ENCODE assay signal across 13 cellular contexts in the genomic region with DNA sequence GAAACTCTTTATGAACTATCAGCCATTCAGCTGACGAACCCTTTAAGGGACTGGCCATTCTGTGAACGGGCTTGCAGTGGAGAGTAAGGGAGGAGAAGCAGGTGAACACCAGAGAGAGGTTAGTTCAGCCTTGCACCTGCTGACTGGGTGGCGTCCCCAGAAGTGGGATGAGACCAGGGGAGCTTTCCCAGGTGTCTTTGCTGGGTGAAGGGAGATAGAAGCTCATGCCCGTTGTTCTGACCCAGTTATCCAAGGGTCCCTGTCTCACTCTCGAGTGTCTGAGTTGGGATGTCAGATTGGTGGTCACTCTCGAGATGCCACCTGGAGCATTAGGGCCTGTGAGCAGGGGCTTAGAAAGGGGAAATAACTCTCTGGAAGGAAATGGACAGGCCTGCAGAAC.
DNase-seq lines count a peak whose midpoint lies in the region; ATAC-seq, FAIRE-seq and TF ChIP-seq lines count a peak whose summit lies in the region.
"Had no signal": no experiment of that assay in that cellular context is flagged by ENCODE, and none has a peak within 500 bp of the region (broad histone marks: within the 10 kb centered on the region; RNA-seq: fewer than 3 reads in every experiment).

No MANE protein-coding gene starts in this region.

- no peak overlapping the region for H3K27ac Mint-ChIP-seq in natural killer cell treated with Interleukin-12 subunit alpha and Interleukin-12 subunit beta and Interleukin-15 and Interleukin-18, amount 100 ng/mL, for 72 hours
- H3K27ac Mint-ChIP-seq in naive thymus-derived CD8-positive, alpha-beta T cell, result peak overlapping the region in 1 of 10 donors; percentile 35
- H3K27ac Mint-ChIP-seq: B cell, HFFc6 had no signal

- BruUV-seq in HepG2 (replicated peaks; lab: Mats Ljungman, UMichigan), result no TSS peak

- H2BK120ac ChIP-seq in neuronal stem cell (ENCODE audit: low read depth, low read length), result no peak overlapping the region

- TF ChIP-seq RAD21 in HepG2 (CRISPR knock-in tag; IDR thresholded peaks at IDR 0.05), result no peak

- no peaks in the 10 kb centered on the region for H3K9me3 Mint-ChIP-seq in natural killer cell treated with Interleukin-12 subunit alpha and Interleukin-12 subunit beta and Interleukin-15 and Interleukin-18, amount 100 ng/mL, for 72 hours
- peaks cover 0 to 3% (median 0%) of the 10 kb centered on the region in 9 donors for H3K9me3 Mint-ChIP-seq in naive thymus-derived CD8-positive, alpha-beta T cell

- H4K91ac ChIP-seq in neuronal stem cell (ENCODE audit: low read depth, low read length, poor library complexity), result no peak overlapping the region

- H3K4me3 ChIP-seq in HepG2 (replicated peaks in 1 of 3; ENCODE audit: insufficient read depth in 1 of 3, low read depth in 2 of 3, low read length in 3 of 3) (no peak overlapping the region), right lobe of liver (no peak overlapping the region), esophagus muscularis mucosa (no peak overlapping the region), neuronal stem cell (ENCODE audit: low read length in 2 of 2) (no peak overlapping the region)

- H3K4me2 ChIP-seq in HepG2 (ENCODE audit: low read depth, low read length), result no peak overlapping the region
- H3K4me2 ChIP-seq in neuronal stem cell (ENCODE audit: insufficient read depth, low read length, poor library complexity, severe bottlenecking), result no peak overlapping the region

- H3K27me3 ChIP-seq in HepG2 (ENCODE audit: control insufficient read depth in 1 of 2, insufficient read depth in 2 of 2, low read length in 2 of 2), result peaks cover 2 to 25% of the 10 kb centered on the region in 2 experiments; a peak in 3 of 5 replicates
- H3K27me3 ChIP-seq in right lobe of liver, result peaks cover 0 to 12% of the 10 kb centered on the region in 2 donors
- peaks cover 0 to 9% (median 0%) of the 10 kb centered on the region in 4 donors for H3K27me3 ChIP-seq in esophagus muscularis mucosa
- H3K27me3 ChIP-seq in neuronal stem cell (ENCODE audit: control insufficient read depth in 3 of 3, insufficient read depth in 3 of 3, low read depth in 1 of 3, low read length in 3 of 3), result no peaks in the 10 kb centered on the region

- no peak overlapping the region for H3K4ac ChIP-seq in neuronal stem cell (ENCODE audit: low read length)

- CTCF ChIA-PET in HepG2 (lab: Yijun Ruan, JAX; ENCODE audit: low intra/inter-chr PET ratio, low total read pairs), result interaction anchor here (1.5 to 2.1 kb wide), 2 partner anchors 374 to 466 kb away, joined by 4 to 25 read pairs; no protein-coding TSS in a partner anchor

- peaks cover 9 to 19% of the 10 kb centered on the region in 2 donors for H3K27me3 Mint-ChIP-seq in natural killer cell treated with Interleukin-12 subunit alpha and Interleukin-12 subunit beta and Interleukin-15 and Interleukin-18, amount 100 ng/mL, for 72 hours
- peaks cover 30 to 61% (median 44%) of the 10 kb centered on the region in 5 donors for H3K27me3 Mint-ChIP-seq in naive thymus-derived CD8-positive, alpha-beta T cell

- H2BK12ac ChIP-seq in neuronal stem cell (ENCODE audit: low read length), result no peak overlapping the region

- TF ChIP-seq POLR2A in HepG2 (IDR thresholded peaks at IDR 0.05; ENCODE audit: insufficient read depth in 1 of 2, low read depth in 2 of 2, low read length in 2 of 2) (no peak), right lobe of liver (IDR thresholded peaks at IDR 0.05) (no peak), esophagus muscularis mucosa (IDR thresholded peaks at IDR 0.05; ENCODE audit: low read depth) (no peak)

- H3K4me1 Mint-ChIP-seq in natural killer cell treated with Interleukin-12 subunit alpha and Interleukin-12 subunit beta and Interleukin-15 and Interleukin-18, amount 100 ng/mL, for 72 hours (ENCODE audit: low read depth in 2 of 2), result no peaks in the 10 kb centered on the region
- H3K4me1 Mint-ChIP-seq in naive thymus-derived CD8-positive, alpha-beta T cell, result peaks cover 0 to 6% (median 1%) of the 10 kb centered on the region in 4 donors
- H3K4me1 Mint-ChIP-seq: B cell had no signal

- no peaks in the 10 kb centered on the region for H4K20me1 ChIP-seq in HepG2 (ENCODE audit: insufficient read depth, low read length)

- H3K79me2 ChIP-seq in HepG2 (ENCODE audit: insufficient read depth, low read length), result no peaks in the 10 kb centered on the region

- H2BK5ac ChIP-seq in neuronal stem cell (ENCODE audit: low read length), result no peak overlapping the region

- H3K36me3 ChIP-seq in HepG2 (replicated peaks in 1 of 2; ENCODE audit: control insufficient read depth in 1 of 2, insufficient read depth in 2 of 2, low read length in 2 of 2), result no peaks in the 10 kb centered on the region
- no peaks in the 10 kb centered on the region for H3K36me3 ChIP-seq in right lobe of liver
- no peaks in the 10 kb centered on the region for H3K36me3 ChIP-seq in esophagus muscularis mucosa
- H3K36me3 ChIP-seq in neuronal stem cell (replicated peaks in 1 of 2; ENCODE audit: control insufficient read depth in 2 of 2, insufficient read depth in 2 of 2, low read length in 2 of 2), result no peaks in the 10 kb centered on the region

- 18% methylated on average over 3 of the region's 6 CpGs for WGBS in HepG2 (ENCODE audit: low lambda C conversion rate)
- 39% methylated on average over 4 of the region's 6 CpGs for WGBS in right lobe of liver (ENCODE audit: insufficient coverage, low coverage, low lambda C conversion rate, missing lambda C conversion rate)
- 80% methylated on average over 6 of the region's 6 CpGs for WGBS in esophagus muscularis mucosa
- no CpG with 5 or more reads among the region's 6 CpGs for WGBS in neuronal stem cell (ENCODE audit: extremely low coverage in 2 of 2, insufficient read length in 2 of 2, insufficient replicate concordance in 1 of 2), 2 donors

- no peaks in the 10 kb centered on the region for H3K9me3 ChIP-seq in HepG2 (ENCODE audit: low read length)
- no peaks in the 10 kb centered on the region for H3K9me3 ChIP-seq in right lobe of liver
- no peaks in the 10 kb centered on the region for H3K9me3 ChIP-seq in esophagus muscularis mucosa
- no peaks in the 10 kb centered on the region for H3K9me3 ChIP-seq in neuronal stem cell (replicated peaks in 1 of 2; ENCODE audit: control insufficient read depth in 2 of 2, insufficient read depth in 1 of 2, low read depth in 1 of 2, low read length in 2 of 2)

- FAIRE-seq in HepG2 (lab: Jason Lieb, UNC), result no peak
- FAIRE-seq: H54 had no signal

- no peaks in the 10 kb centered on the region for H3K79me1 ChIP-seq in neuronal stem cell (ENCODE audit: low read depth, low read length)

- H3K4me1 ChIP-seq in HepG2 (ENCODE audit: insufficient read depth, low read length), result no peaks in the 10 kb centered on the region
- no peaks in the 10 kb centered on the region for H3K4me1 ChIP-seq in right lobe of liver
- peaks cover 0 to 10% (median 8%) of the 10 kb centered on the region in 4 donors for H3K4me1 ChIP-seq in esophagus muscularis mucosa
- peaks cover 0 to 3% of the 10 kb centered on the region in 2 donors for H3K4me1 ChIP-seq in neuronal stem cell (ENCODE audit: control insufficient read depth in 2 of 2, insufficient read depth in 1 of 2, low read depth in 1 of 2, low read length in 2 of 2)

- intact Hi-C loops in HepG2 (cut with micrococcal nuclease; ENCODE audit: unreplicated experiment) (loop anchor here (1.0 kb wide), 1 partner anchor 374 kb away; no protein-coding TSS in a partner anchor), right lobe of liver (cut with DNase I) (loop anchor here (5.0 to 10.0 kb wide), 2 partner anchors 368 to 376 kb away; no protein-coding TSS in a partner anchor), esophagus muscularis mucosa (cut with DNase I) (loop anchor here (2.0 kb wide), 1 partner anchor 374 kb away; no protein-coding TSS in a partner anchor)

- H3K4me3 Mint-ChIP-seq in natural killer cell treated with Interleukin-12 subunit alpha and Interleukin-12 subunit beta and Interleukin-15 and Interleukin-18, amount 100 ng/mL, for 72 hours, result no peak overlapping the region
- H3K4me3 Mint-ChIP-seq in naive thymus-derived CD8-positive, alpha-beta T cell, result no peak overlapping the region
- H3K4me3 Mint-ChIP-seq: B cell, HFFc6 had no signal

- POLR2A ChIA-PET in HepG2 (lab: Yijun Ruan, JAX), result no interaction called here
- POLR2A ChIA-PET in naive thymus-derived CD8-positive, alpha-beta T cell (lab: Charles Lee), result no interaction called here

- DNase-seq in HepG2 (ENCODE audit: low spot score), result no peak
- no peak for DNase-seq in right lobe of liver
- peak; percentile 60 for DNase-seq in esophagus muscularis mucosa (ENCODE audit: extremely low spot score)
- no peak for DNase-seq in neuronal stem cell (ENCODE audit: low spot score)
- no peak for DNase-seq in SHP77 (lab: John Stamatoyannopoulos, UW)
- no peak for DNase-seq in HT-29 (ENCODE audit: low spot score)
- no peak for DNase-seq in natural killer cell treated with Interleukin-12 subunit alpha and Interleukin-12 subunit beta and Interleukin-15 and Interleukin-18, amount 100 ng/mL, for 72 hours (ENCODE audit: low spot score)
- no peak for DNase-seq in naive thymus-derived CD8-positive, alpha-beta T cell
- DNase-seq: HFFc6, NCI-H1436 treated with DMSO at 0.1 percent for 48 hours had no signal

- H3K36me3 Mint-ChIP-seq in natural killer cell treated with Interleukin-12 subunit alpha and Interleukin-12 subunit beta and Interleukin-15 and Interleukin-18, amount 100 ng/mL, for 72 hours, result no peaks in the 10 kb centered on the region
- no peaks in the 10 kb centered on the region for H3K36me3 Mint-ChIP-seq in naive thymus-derived CD8-positive, alpha-beta T cell

- H3K9ac ChIP-seq in HepG2 (ENCODE audit: insufficient read depth, low read depth, low read length) (no peak overlapping the region), neuronal stem cell (ENCODE audit: low read depth, low read length, poor library complexity) (no peak overlapping the region)

- TF ChIP-seq CTCF in HepG2 (CRISPR knock-in tag; IDR thresholded peaks at IDR 0.05) (no peak), right lobe of liver (IDR thresholded peaks at IDR 0.05) (no peak), esophagus muscularis mucosa (IDR thresholded peaks at IDR 0.05) (no peak)

- H2AFZ ChIP-seq in HepG2 (ENCODE audit: low read length) (no peak overlapping the region), neuronal stem cell (ENCODE audit: low read length) (peak overlapping the region; percentile 18)

- TF ChIP-seq EP300 in HepG2 (IDR thresholded peaks at IDR 0.05; ENCODE audit: low read depth in 2 of 2, low read length in 2 of 2) (no peak), HepG2 (CRISPR knock-in tag; IDR thresholded peaks at IDR 0.05; ENCODE audit: borderline replicate concordance) (no peak), esophagus muscularis mucosa (IDR thresholded peaks at IDR 0.05) (no peak)

- H2AK5ac ChIP-seq in neuronal stem cell (ENCODE audit: low read depth, low read length), result no peak overlapping the region

- H4K8ac ChIP-seq in neuronal stem cell (ENCODE audit: low read depth, low read length), result no peak overlapping the region

- no peak overlapping the region for H3K23ac ChIP-seq in neuronal stem cell (ENCODE audit: low read depth, low read length, poor library complexity)

- H3K27ac ChIP-seq in HepG2 (ENCODE audit: extremely low read length, insufficient read depth, low read length), result no peak overlapping the region
- no peak overlapping the region for H3K27ac ChIP-seq in right lobe of liver
- no peak overlapping the region for H3K27ac ChIP-seq in esophagus muscularis mucosa (replicated peaks in 1 of 4)
- H3K27ac ChIP-seq in neuronal stem cell (replicated peaks; ENCODE audit: low read length), result no peak overlapping the region
- H3K27ac ChIP-seq: 22Rv1 had no signal

- peak overlapping the region; percentile 62 for H3K18ac ChIP-seq in neuronal stem cell (ENCODE audit: low read length)

- ATAC-seq in HepG2 (no peak), right lobe of liver (no peak)
- ATAC-seq in natural killer cell treated with Interleukin-12 subunit alpha and Interleukin-12 subunit beta and Interleukin-15 and Interleukin-18, amount 100 ng/mL, for 72 hours, result no peak
- ATAC-seq in naive thymus-derived CD8-positive, alpha-beta T cell, result no peak

- no peak overlapping the region for H2BK15ac ChIP-seq in neuronal stem cell (ENCODE audit: low read length)

- in situ Hi-C loops in HepG2 (cut with HindIII; ENCODE audit: extremely low pct_ligation_motif_present, low pct_unique_long_range_greater_than_20kb), result no loop called here

- no peak overlapping the region for H3K14ac ChIP-seq in neuronal stem cell (ENCODE audit: low read length)
